2 cellular contexts compared by ENCODE assay signal in genomic region chr20:1061484-1062221, GRCh38.
TF ChIP-seq lines count a peak whose summit lies in the region.

No MANE protein-coding gene starts in this region.

TF ChIP-seq in HepG2, 621 proteins besides CTCF, POLR2A, EP300 and RAD21:
- no peak for TF ChIP-seq RBM22 (optimal IDR thresholded peaks at IDR 0.05; ENCODE audit: low read length)
- peak; percentile 87 for TF ChIP-seq ZBTB40 (IDR thresholded peaks at IDR 0.05)
- no peak for TF ChIP-seq ZBTB40 (CRISPR knock-in tag; IDR thresholded peaks at IDR 0.05)
- no peak for TF ChIP-seq NCOR1 (IDR thresholded peaks at IDR 0.05; ENCODE audit: borderline replicate concordance, low read length)
- TF ChIP-seq ZNF703 (CRISPR knock-in tag; IDR thresholded peaks at IDR 0.05; ENCODE audit: borderline replicate concordance): no peak

TF ChIP-seq in K562, 482 proteins besides CTCF, POLR2A, EP300 and RAD21 (continues in another document):
- no peak for TF ChIP-seq HNRNPUL1 (IDR thresholded peaks at IDR 0.05; ENCODE audit: low read length)
- TF ChIP-seq PML (IDR thresholded peaks at IDR 0.05; ENCODE audit: low read length): peak; percentile 24; the same call in 1 of the 2 replicates
- TF ChIP-seq DPF2 (IDR thresholded peaks at IDR 0.05): peak; percentile 63
- no peak for TF ChIP-seq ZNF24 (IDR thresholded peaks at IDR 0.05)
- peak; percentile 83 for TF ChIP-seq SMARCA4 (IDR thresholded peaks at IDR 0.05)
- TF ChIP-seq RCOR1 (IDR thresholded peaks at IDR 0.05; ENCODE audit: borderline replicate concordance in 1 of 2, low read depth in 2 of 2, low read length in 2 of 2): peak in 1 of 2 experiments; percentile 68; a peak in 1 of 4 replicates
- TF ChIP-seq FOXK2 (conservative IDR thresholded peaks at IDR 0.05 in 1 of 2, IDR thresholded peaks at IDR 0.05 in 1 of 2; ENCODE audit: low read depth in 2 of 2): 0 out of 4 replicates have a peak, but pooled peaks of 1 of the 2 experiments have one; percentile 26
- 0 out of 2 replicates have a peak, but pooled peaks have one; percentile 25 for TF ChIP-seq FOXA1 (IDR thresholded peaks at IDR 0.05; ENCODE audit: borderline replicate concordance)
- TF ChIP-seq SMARCE1 (IDR thresholded peaks at IDR 0.05): peak; percentile 84; the same call in 1 of the 2 replicates
- TF ChIP-seq NCOR1 (IDR thresholded peaks at IDR 0.05): peak; percentile 38; the same call in 1 of the 2 replicates
- no peak for TF ChIP-seq U2AF1 (optimal IDR thresholded peaks at IDR 0.05; ENCODE audit: low read depth, low read length)
- peak; percentile 57; the same call in 1 of the 2 replicates for TF ChIP-seq ZNF766 (CRISPR knock-in tag; conservative IDR thresholded peaks at IDR 0.05)
- TF ChIP-seq ARID1B (IDR thresholded peaks at IDR 0.05): peak; percentile 89
- 0 out of 2 replicates have a peak, but pooled peaks have one; percentile 28 for TF ChIP-seq L3MBTL2 (IDR thresholded peaks at IDR 0.05)
- no peak for TF ChIP-seq MCM7 (IDR thresholded peaks at IDR 0.05)
- no peak for TF ChIP-seq HMBOX1 (IDR thresholded peaks at IDR 0.05)
- no peak for TF ChIP-seq ZFP91 (CRISPR knock-in tag; IDR thresholded peaks at IDR 0.05)
- no peak for TF ChIP-seq ESRRA (IDR thresholded peaks at IDR 0.05; ENCODE audit: borderline replicate concordance, low read depth)
- peak; percentile 70 for TF ChIP-seq CBFA2T2 (conservative IDR thresholded peaks at IDR 0.05)
- TF ChIP-seq FOXA3 (CRISPR knock-in tag; conservative IDR thresholded peaks at IDR 0.05 in 1 of 2, IDR thresholded peaks at IDR 0.05 in 1 of 2): peak in 1 of 2 experiments; percentile 97; a peak in 2 of 4 replicates
- TF ChIP-seq ZC3H4 (CRISPR knock-in tag; IDR thresholded peaks at IDR 0.05; ENCODE audit: borderline replicate concordance): no peak
- TF ChIP-seq FOXM1 (IDR thresholded peaks at IDR 0.05; ENCODE audit: low read depth): peak; percentile 73; the same call in 1 of the 2 replicates
- no peak for TF ChIP-seq FOXM1 (CRISPR knock-in tag; IDR thresholded peaks at IDR 0.05; ENCODE audit: low read depth)
- peak; percentile 90 for TF ChIP-seq TAL1 (IDR thresholded peaks at IDR 0.05)
- TF ChIP-seq TAF1 (IDR thresholded peaks at IDR 0.05; ENCODE audit: control insufficient read depth, extremely low read depth, insufficient read depth, low read length, severe bottlenecking): no peak
- TF ChIP-seq SIN3A (IDR thresholded peaks at IDR 0.05; ENCODE audit: borderline replicate concordance in 2 of 2, control insufficient read depth in 1 of 2, low read depth in 2 of 2, low read length in 2 of 2): no peak
- TF ChIP-seq ATF7 (IDR thresholded peaks at IDR 0.05): 0 out of 2 replicates have a peak, but pooled peaks have one; percentile 33
- no peak for TF ChIP-seq TSC22D4 (tag; IDR thresholded peaks at IDR 0.05)
- peak; percentile 55 for TF ChIP-seq FOSL1 (tag; conservative IDR thresholded peaks at IDR 0.05)
- TF ChIP-seq TEAD4 (IDR thresholded peaks at IDR 0.05; ENCODE audit: low read length): peak; percentile 82
- no peak for TF ChIP-seq TEAD4 (CRISPR knock-in tag; IDR thresholded peaks at IDR 0.05; ENCODE audit: borderline replicate concordance)
- no peak for TF ChIP-seq ARHGAP35 (IDR thresholded peaks at IDR 0.05; ENCODE audit: partially characterized antibody)
- TF ChIP-seq FOXJ2 (tag; IDR thresholded peaks at IDR 0.05): peak; percentile 86
- TF ChIP-seq SFPQ (IDR thresholded peaks at IDR 0.05; ENCODE audit: low read depth, low read length): no peak
- no peak for TF ChIP-seq LARP7 (IDR thresholded peaks at IDR 0.05)
- TF ChIP-seq ZBTB40 (IDR thresholded peaks at IDR 0.05): peak; percentile 87
- no peak for TF ChIP-seq ZBTB40 (CRISPR knock-in tag; IDR thresholded peaks at IDR 0.05)
- TF ChIP-seq SOX6 (IDR thresholded peaks at IDR 0.05): peak; percentile 89
- TF ChIP-seq HES1 (IDR thresholded peaks at IDR 0.05; ENCODE audit: low read depth): peak; percentile 47; the same call in 1 of the 2 replicates
- TF ChIP-seq KAT7 (CRISPR knock-in tag; IDR thresholded peaks at IDR 0.05; ENCODE audit: borderline replicate concordance): no peak
- TF ChIP-seq CBFA2T3 (IDR thresholded peaks at IDR 0.05): peak; percentile 73
- TF ChIP-seq NR2C1 (IDR thresholded peaks at IDR 0.05): no peak
- 0 out of 2 replicates have a peak, but pooled peaks have one; percentile 0 for TF ChIP-seq NR2C1 (tag; IDR thresholded peaks at IDR 0.05)
- TF ChIP-seq TCF3 (CRISPR knock-in tag; IDR thresholded peaks at IDR 0.05): peak; percentile 77
- peak; percentile 86 for TF ChIP-seq ZBTB5 (IDR thresholded peaks at IDR 0.05)
- no peak for TF ChIP-seq ZNF79 (CRISPR knock-in tag; IDR thresholded peaks at IDR 0.05; ENCODE audit: low read depth)
- no peak for TF ChIP-seq SLC30A9 (CRISPR knock-in tag; IDR thresholded peaks at IDR 0.05)
- TF ChIP-seq ZNF583 (CRISPR knock-in tag; IDR thresholded peaks at IDR 0.05): no peak
- no peak for TF ChIP-seq ZBTB33 (CRISPR knock-in tag; IDR thresholded peaks at IDR 0.05)
- TF ChIP-seq CTBP1 (IDR thresholded peaks at IDR 0.05; ENCODE audit: borderline replicate concordance): peak; percentile 73; the same call in 1 of the 2 replicates
- TF ChIP-seq TAF7 (tag; IDR thresholded peaks at IDR 0.05): no peak
